11 cellular contexts compared by ENCODE assay signal in the genomic region with DNA sequence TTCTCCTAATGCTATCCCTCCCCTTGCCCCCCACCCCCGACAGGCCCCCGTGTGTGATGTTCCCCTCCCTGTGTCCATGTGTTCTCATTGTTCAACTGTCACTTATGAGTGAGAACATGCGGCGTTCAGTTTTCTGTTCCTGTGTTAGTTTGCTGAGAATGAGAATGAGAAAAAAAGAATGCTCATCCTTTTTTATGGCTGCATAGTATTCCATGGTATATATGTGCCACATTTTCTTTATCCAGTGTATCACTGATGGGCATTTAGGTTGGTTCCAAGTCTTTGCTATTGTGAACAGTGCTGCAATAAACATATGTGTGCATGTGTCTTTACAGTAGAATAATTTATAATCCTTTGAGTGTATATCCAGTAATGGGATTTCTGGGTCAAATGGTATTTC. TPM values are rescaled to one million over a fixed set of nuclear protein-coding genes. Genes with fewer than 3 reads are reported as not detected.
"Had no signal": no experiment of that assay in that cellular context is flagged by ENCODE, and none has a peak within 500 bp of the region (broad histone marks: within the 10 kb centered on the region; RNA-seq: fewer than 3 reads in every experiment).

No MANE protein-coding gene starts in this region.

RNA-seq across cellular contexts. Expression of a gene that starts 26.2 kb away (rescaled TPM):
- total RNA-seq: OCI-LY7, PC-3, PC-9, Right ventricle myocardium inferior, Right ventricle myocardium superior, RPMI7951, SJCRH30, SJSA1, SK-MEL-5, T-cell had no signal
- polyA plus RNA-seq: SK-N-SH had no signal
